ENCODE assay signal across 29 cellular contexts in the genomic region with DNA sequence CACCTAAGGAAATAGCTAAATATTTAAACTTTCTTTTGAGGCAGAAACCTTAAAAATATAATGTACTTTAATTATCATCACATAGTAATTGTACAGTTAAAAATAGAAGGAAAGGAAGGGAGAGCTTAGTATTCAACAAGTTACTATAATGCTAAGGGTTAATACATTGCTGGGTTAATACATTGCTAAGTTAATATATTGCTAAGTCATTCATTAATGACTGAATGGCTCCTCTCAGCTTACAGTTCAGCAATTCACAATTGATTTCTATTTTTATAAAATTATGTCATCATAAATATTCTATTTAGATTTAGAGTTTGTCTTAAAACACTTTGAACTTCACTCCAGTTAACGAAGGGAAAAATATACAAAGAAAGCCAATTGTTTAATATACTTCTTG.
DNase-seq lines count a peak whose midpoint lies in the region; ATAC-seq, FAIRE-seq and TF ChIP-seq lines count a peak whose summit lies in the region.
"Had no signal": no experiment of that assay in that cellular context is flagged by ENCODE, and none has a peak within 500 bp of the region (broad histone marks: within the 10 kb centered on the region; RNA-seq: fewer than 3 reads in every experiment).

No MANE protein-coding gene starts in this region.

- H3K4me3 Mint-ChIP-seq in stimulated activated effector memory CD8-positive, alpha-beta T cell treated with anti-CD3 and anti-CD28 coated beads, Interleukin-12 subunit alpha, Interleukin-12 subunit beta, amount 100 ng/mL, for 72 hours = no peak overlapping the region
- H3K4me3 Mint-ChIP-seq in stimulated activated naive B cell treated with anti-CD40 and anti-IgM and Interleukin-4, amounts not matched to agents 10 μg/mL and 1 μg/mL and 100 μg/mL, for 72 hours = no peak overlapping the region
- H3K4me3 Mint-ChIP-seq: CD4-positive, alpha-beta memory T cell; GM23338; HFFc6 had no signal

- no peaks in the 10 kb centered on the region for H3K4me1 Mint-ChIP-seq in stimulated activated effector memory CD8-positive, alpha-beta T cell treated with anti-CD3 and anti-CD28 coated beads, Interleukin-12 subunit alpha, Interleukin-12 subunit beta, amount 100 ng/mL, for 72 hours
- no peaks in the 10 kb centered on the region for H3K4me1 Mint-ChIP-seq in stimulated activated naive B cell treated with anti-CD40 and anti-IgM and Interleukin-4, amounts not matched to agents 10 μg/mL and 1 μg/mL and 100 μg/mL, for 72 hours
- H3K4me1 Mint-ChIP-seq: CD4-positive, alpha-beta memory T cell had no signal

- TF ChIP-seq POLR2A in H54 (IDR thresholded peaks at IDR 0.05; ENCODE audit: low read depth, low read length) = no peak

- no peak overlapping the region for H3K27ac Mint-ChIP-seq in stimulated activated effector memory CD8-positive, alpha-beta T cell treated with anti-CD3 and anti-CD28 coated beads, Interleukin-12 subunit alpha, Interleukin-12 subunit beta, amount 100 ng/mL, for 72 hours
- H3K27ac Mint-ChIP-seq in stimulated activated naive B cell treated with anti-CD40 and anti-IgM and Interleukin-4, amounts not matched to agents 10 μg/mL and 1 μg/mL and 100 μg/mL, for 72 hours = no peak overlapping the region
- H3K27ac Mint-ChIP-seq: CD4-positive, alpha-beta memory T cell; GM23338; HFFc6 had no signal

- DNase-seq in renal cortical epithelial cell (ENCODE audit: low read depth) = peak; percentile 80
- no peak for DNase-seq in H54 (ENCODE audit: insufficient read length, low spot score)
- DNase-seq in stimulated activated effector memory CD8-positive, alpha-beta T cell treated with anti-CD3 and anti-CD28 coated beads, Interleukin-12 subunit alpha, Interleukin-12 subunit beta, amount 100 ng/mL, for 72 hours (ENCODE audit: low spot score in 2 of 2) = no peak
- DNase-seq in stimulated activated naive B cell treated with anti-CD40 and anti-IgM and Interleukin-4, amounts not matched to agents 10 μg/mL and 1 μg/mL and 100 μg/mL, for 72 hours = no peak
- DNase-seq: C1 segment of cervical spinal cord; CD4-positive, alpha-beta memory T cell; COR-L47; DMS79; EL; GDM1; HFFc6; Kasumi-1; NCI-H1105 treated with DMSO at 0.1 percent for 48 hours; NCI-H146; NCI-H1930; NCI-H2107; NCI-H446 treated with DMSO at 0.1 percent for 48 hours; NCI-H526; PC-9; SHP77; T-helper 1 cell had no signal

- H3K27me3 Mint-ChIP-seq in stimulated activated naive B cell treated with anti-CD40 and anti-IgM and Interleukin-4, amounts not matched to agents 10 μg/mL and 1 μg/mL and 100 μg/mL, for 72 hours = peaks cover 5 to 13% of the 10 kb centered on the region in 2 donors

- H3K36me3 Mint-ChIP-seq in stimulated activated effector memory CD8-positive, alpha-beta T cell treated with anti-CD3 and anti-CD28 coated beads, Interleukin-12 subunit alpha, Interleukin-12 subunit beta, amount 100 ng/mL, for 72 hours = no peaks in the 10 kb centered on the region
- no peaks in the 10 kb centered on the region for H3K36me3 Mint-ChIP-seq in stimulated activated naive B cell treated with anti-CD40 and anti-IgM and Interleukin-4, amounts not matched to agents 10 μg/mL and 1 μg/mL and 100 μg/mL, for 72 hours
- H3K36me3 Mint-ChIP-seq: CD4-positive, alpha-beta memory T cell had no signal

- ATAC-seq in GM18861 (IDR thresholded peaks at IDR 0.05; ENCODE audit: unreplicated experiment) (peak; percentile 84), HG03354 (IDR thresholded peaks at IDR 0.05; ENCODE audit: poor library complexity, severe bottlenecking, unreplicated experiment) (peak; percentile 76), HG02678 (IDR thresholded peaks at IDR 0.05; ENCODE audit: unreplicated experiment) (no peak)
- no peak for ATAC-seq in stimulated activated effector memory CD8-positive, alpha-beta T cell treated with anti-CD3 and anti-CD28 coated beads, Interleukin-12 subunit alpha, Interleukin-12 subunit beta, amount 100 ng/mL, for 72 hours
- ATAC-seq in stimulated activated naive B cell treated with anti-CD40 and anti-IgM and Interleukin-4, amounts not matched to agents 10 μg/mL and 1 μg/mL and 100 μg/mL, for 72 hours (replicated peaks) = no peak
- ATAC-seq: GM12878, GM23338, HepG2, K562 had no signal

- H3K9me3 Mint-ChIP-seq in stimulated activated effector memory CD8-positive, alpha-beta T cell treated with anti-CD3 and anti-CD28 coated beads, Interleukin-12 subunit alpha, Interleukin-12 subunit beta, amount 100 ng/mL, for 72 hours = peaks cover 3% of the 10 kb centered on the region
- no peaks in the 10 kb centered on the region for H3K9me3 Mint-ChIP-seq in stimulated activated naive B cell treated with anti-CD40 and anti-IgM and Interleukin-4, amounts not matched to agents 10 μg/mL and 1 μg/mL and 100 μg/mL, for 72 hours
- H3K9me3 Mint-ChIP-seq: GM23338, HFFc6 had no signal

- FAIRE-seq in islet of Langerhans (lab: Jason Lieb, UNC) (peak; percentile 77), H54 (lab: Jason Lieb, UNC) (no peak)
- FAIRE-seq: GM12878, HepG2, K562 had no signal

Comparison
In these comparisons a context has a peak if more than half of its experiments do, and no peak if none do; other contexts are left out.
1. ATAC-seq: peak in GM18861 (single experiment) and HG03354 (single experiment); none in HG02678 (single experiment), stimulated activated effector memory CD8-positive, alpha-beta T cell treated with anti-CD3 and anti-CD28 coated beads, Interleukin-12 subunit alpha, Interleukin-12 subunit beta, amount 100 ng/mL, for 72 hours (single experiment) and stimulated activated naive B cell treated with anti-CD40 and anti-IgM and Interleukin-4, amounts not matched to agents 10 μg/mL and 1 μg/mL and 100 μg/mL, for 72 hours (0 of 2).